ENCODE assay signal across 8 cellular contexts in genomic region chr12:56487448-56488040, GRCh38. TPM values are rescaled to one million over a fixed set of nuclear protein-coding genes. Genes with fewer than 3 reads are reported as not detected.
DNase-seq lines count a peak whose midpoint lies in the region; ATAC-seq and TF ChIP-seq lines count a peak whose summit lies in the region.

No MANE protein-coding gene starts in this region.

- peak; percentile 33 for ATAC-seq in HG03045 (IDR thresholded peaks at IDR 0.05; ENCODE audit: unreplicated experiment)
- ATAC-seq in stimulated activated naive CD8-positive, alpha-beta T cell treated with anti-CD3 and anti-CD28 coated beads, Interleukin-15, Interleukin-2, amounts not matched to agents 100 U/mL and 50 U/mL, for 24 hours = peak; percentile 50

- no peak for TF ChIP-seq CTCF in choroid plexus epithelial cell (conservative IDR thresholded peaks at IDR 0.05; ENCODE audit: low read depth, low read length)
- TF ChIP-seq CTCF in lower leg skin (IDR thresholded peaks at IDR 0.05) = no peak

- intact Hi-C loops in lower leg skin (cut with DNase I; ENCODE audit: low total_unique reads) = no loop called here

- no peak for TF ChIP-seq POLR2A in lower leg skin (IDR thresholded peaks at IDR 0.05)

- 5 to 8% methylated on average over 29 to 30 of the region's 44 CpGs for WGBS in lower leg skin, 2 donors

- DNase-seq in SHP77 (lab: John Stamatoyannopoulos, UW) = peak; percentile 44 to 55
- no peak for DNase-seq in SHP77 treated with DMSO at 0.1 percent for 48 hours (lab: John Stamatoyannopoulos, UW)
- DNase-seq in RPMI8226 = peak; percentile 72
- DNase-seq in choroid plexus epithelial cell (ENCODE audit: low read depth) = peak; percentile 10
- DNase-seq in lower leg skin (ENCODE audit: low spot score in 2 of 2) = peak; percentile 22 to 89
- DNase-seq in stimulated activated naive CD8-positive, alpha-beta T cell treated with anti-CD3 and anti-CD28 coated beads, Interleukin-15, Interleukin-2, amounts not matched to agents 100 U/mL and 50 U/mL, for 24 hours = peak; percentile 37
- DNase-seq in T-helper 9 cell = no peak

- H3K4me3 ChIP-seq in choroid plexus epithelial cell (ENCODE audit: low read depth, low read length) (peak overlapping the region; percentile 48), lower leg skin (ENCODE audit: low read depth, poor library complexity, severe bottlenecking) (peak overlapping the region; percentile 30)

RNA-seq across cellular contexts. Expression of gene GLS2, which starts 0.4 kb away (rescaled TPM):
- 10 to 100 TPM in 1 of 4 donors, 1 to 10 TPM in 3; 4.3 to 12.6 (median 6.8) TPM for total RNA-seq in lower leg skin

RNA-seq across cellular contexts. Expression of gene SPRYD4, which starts 19.2 kb away (rescaled TPM):
- total RNA-seq in lower leg skin = 1 to 10 TPM; 1.3 to 2.3 (median 2.1) TPM

RNA-seq across cellular contexts. Expression of gene MIP, which starts 33.1 kb away (rescaled TPM):
- not detected for total RNA-seq in lower leg skin

RNA-seq across cellular contexts. Expression of gene RBMS2, which starts 34.1 kb away (rescaled TPM):
- 10 to 100 TPM; 12.7 to 14.9 (median 13.7) TPM for total RNA-seq in lower leg skin

RNA-seq across cellular contexts. Expression of gene TIMELESS, which starts 38.3 kb away (rescaled TPM):
- total RNA-seq in lower leg skin = 1 to 10 TPM; 2.9 to 6.5 (median 3.7) TPM

Comparison
In these comparisons a context has a peak if more than half of its experiments do, and no peak if none do; other contexts are left out.
1. DNase-seq: peak in SHP77 (2 of 2), RPMI8226 (single experiment), choroid plexus epithelial cell (single experiment), lower leg skin (2 of 2) and stimulated activated naive CD8-positive, alpha-beta T cell treated with anti-CD3 and anti-CD28 coated beads, Interleukin-15, Interleukin-2, amounts not matched to agents 100 U/mL and 50 U/mL, for 24 hours (single experiment); none in SHP77 treated with DMSO at 0.1 percent for 48 hours (single experiment) and T-helper 9 cell (single experiment).